8 cellular contexts compared by ENCODE assay signal in genomic region chr12:459430-460258, GRCh38. TPM values are rescaled to one million over a fixed set of nuclear protein-coding genes. Genes with fewer than 3 reads are reported as not detected.
A peak's percentile ranks its signal among the peaks of the same experiment; 100 is the strongest.
DNase-seq lines count a peak whose midpoint lies in the region; ATAC-seq, FAIRE-seq and TF ChIP-seq lines count a peak whose summit lies in the region.

Gene B4GALNT3, plus strand, starts transcription at chr12:459939. Its CDS starts 438 bp downstream, at chr12:460377.

- H3K9ac ChIP-seq in keratinocyte (ENCODE audit: control insufficient read depth, extremely low read depth, insufficient read depth, low read length) = peak within 1 kb of the TSS; percentile 69

- peak within 1 kb of the TSS; percentile 95 for H2AFZ ChIP-seq in keratinocyte (ENCODE audit: control insufficient read depth, low read length)

- POLR2A ChIA-PET in CD8-positive, alpha-beta memory T cell (lab: Charles Lee) = no interaction called here

- no peaks in the 10 kb centered on the region for H3K79me2 ChIP-seq in keratinocyte (ENCODE audit: control insufficient read depth, insufficient read depth, low read length)

- no peaks in the 10 kb centered on the region for H3K9me3 Mint-ChIP-seq in CD8-positive, alpha-beta memory T cell
- H3K9me3 Mint-ChIP-seq in T-helper 2 cell treated with Interferon-gamma antibody and Interleukin-4, amounts not matched to agents 5 μg/mL and 100 μg/mL, for 36 hours = no peaks in the 10 kb centered on the region

- no peaks in the 10 kb centered on the region for H3K4me1 ChIP-seq in CD8-positive, alpha-beta memory T cell (ENCODE audit: insufficient read depth, low read length)
- H3K4me1 ChIP-seq in keratinocyte (ENCODE audit: control insufficient read depth, extremely low read depth, insufficient read depth, low read length) = peaks cover 11% of the 10 kb centered on the region

- H3K27ac ChIP-seq in CD8-positive, alpha-beta memory T cell (ENCODE audit: low read depth, low read length) = peak within 1 kb of the TSS; percentile 12
- no peak within 1 kb of the TSS for H3K27ac ChIP-seq in keratinocyte (ENCODE audit: control insufficient read depth, insufficient read depth, low read length)

- peak within 1 kb of the TSS; percentile 35 to 80 (median 58) for H3K27ac Mint-ChIP-seq in CD8-positive, alpha-beta memory T cell
- H3K27ac Mint-ChIP-seq in T-helper 2 cell treated with Interferon-gamma antibody and Interleukin-4, amounts not matched to agents 5 μg/mL and 100 μg/mL, for 36 hours = no peak within 1 kb of the TSS

- FAIRE-seq in bronchial epithelial cell (lab: Jason Lieb, UNC) = no peak
- FAIRE-seq in keratinocyte (lab: Jason Lieb, UNC) = peak; percentile 69

- H3K4me3 Mint-ChIP-seq in CD8-positive, alpha-beta memory T cell = peak within 1 kb of the TSS; percentile 83 to 91 (median 88)
- H3K4me3 Mint-ChIP-seq in T-helper 2 cell treated with Interferon-gamma antibody and Interleukin-4, amounts not matched to agents 5 μg/mL and 100 μg/mL, for 36 hours = peak within 1 kb of the TSS; percentile 89

- dilution Hi-C loops in keratinocyte (cut with MboI; ENCODE audit: extremely low pct_ligation_motif_present, low sequenced_read_pairs) = no loop called here

- no peaks in the 10 kb centered on the region for H3K9me3 ChIP-seq in CD8-positive, alpha-beta memory T cell (ENCODE audit: low read length)
- no peaks in the 10 kb centered on the region for H3K9me3 ChIP-seq in keratinocyte (ENCODE audit: control insufficient read depth, low read depth, low read length)

- no peak; the same call in 1 of the 2 replicates for TF ChIP-seq EP300 in Ishikawa (IDR thresholded peaks at IDR 0.05; ENCODE audit: borderline replicate concordance)

- TF ChIP-seq RAD21 in Ishikawa (IDR thresholded peaks at IDR 0.05; ENCODE audit: low read depth) = no peak

- peak; percentile 26 to 62 (median 37) for DNase-seq in CD8-positive, alpha-beta memory T cell
- peak; percentile 32 for DNase-seq in T-helper 2 cell treated with Interferon-gamma antibody and Interleukin-4, amounts not matched to agents 5 μg/mL and 100 μg/mL, for 36 hours (ENCODE audit: low spot score)
- peak; percentile 26 for DNase-seq in bronchial epithelial cell (ENCODE audit: low read depth)
- no peak for DNase-seq in keratinocyte (ENCODE audit: low read depth, low spot score)
- DNase-seq in stimulated activated CD4-positive, alpha-beta T cell treated with anti-CD3 and anti-CD28 coated beads, Interleukin-1b, Interleukin-23, amount 100 ng/mL, for 48 hours = peak; percentile 18
- DNase-seq in epidermal melanocyte (ENCODE audit: insufficient read length, low spot score) = no peak

- no peaks in the 10 kb centered on the region for H3K9me1 ChIP-seq in keratinocyte (ENCODE audit: control insufficient read depth, extremely low read depth, insufficient read depth, low read length)

- H3K4me2 ChIP-seq in keratinocyte (ENCODE audit: control insufficient read depth, extremely low read depth, insufficient read depth, low read depth, low read length) = peak within 1 kb of the TSS; percentile 89

- H3K4me1 Mint-ChIP-seq in CD8-positive, alpha-beta memory T cell = peaks cover 36 to 50% (median 40%) of the 10 kb centered on the region in 3 donors
- H3K4me1 Mint-ChIP-seq in T-helper 2 cell treated with Interferon-gamma antibody and Interleukin-4, amounts not matched to agents 5 μg/mL and 100 μg/mL, for 36 hours (ENCODE audit: low read depth) = peaks cover 9% of the 10 kb centered on the region

- H4K20me1 ChIP-seq in keratinocyte (ENCODE audit: control insufficient read depth, extremely low read depth, insufficient read depth, low read length) = no peaks in the 10 kb centered on the region

- peaks cover 0 to 5% of the 10 kb centered on the region in 2 donors for H3K27me3 Mint-ChIP-seq in CD8-positive, alpha-beta memory T cell
- peaks cover 80% of the 10 kb centered on the region for H3K27me3 Mint-ChIP-seq in T-helper 2 cell treated with Interferon-gamma antibody and Interleukin-4, amounts not matched to agents 5 μg/mL and 100 μg/mL, for 36 hours (ENCODE audit: low read depth)

- ATAC-seq in HG03039 (IDR thresholded peaks at IDR 0.05; ENCODE audit: unreplicated experiment) = no peak

- TF ChIP-seq CTCF in bronchial epithelial cell (IDR thresholded peaks at IDR 0.05; ENCODE audit: insufficient read depth, low read length, severe bottlenecking) = no peak
- TF ChIP-seq CTCF in keratinocyte (optimal IDR thresholded peaks at IDR 0.05 in 1 of 3, IDR thresholded peaks at IDR 0.05 in 1 of 3, conservative IDR thresholded peaks at IDR 0.05 in 1 of 3; ENCODE audit: extremely low read depth in 1 of 3, insufficient read depth in 2 of 3, low read length in 3 of 3) = no peak

- H3K36me3 ChIP-seq in CD8-positive, alpha-beta memory T cell (ENCODE audit: insufficient read depth, low read length) = no peaks in the 10 kb centered on the region
- H3K36me3 ChIP-seq in bronchial epithelial cell (ENCODE audit: control insufficient read depth, insufficient read depth, low read length) (no peaks in the 10 kb centered on the region), keratinocyte (ENCODE audit: control insufficient read depth in 2 of 2, extremely low read depth in 1 of 2, insufficient read depth in 2 of 2, low read length in 2 of 2) (peaks cover 0 to 2% of the 10 kb centered on the region in 2 experiments)

- H3K27me3 ChIP-seq in CD8-positive, alpha-beta memory T cell (ENCODE audit: insufficient read depth, low read length, poor library complexity, severe bottlenecking) = no peaks in the 10 kb centered on the region
- H3K27me3 ChIP-seq in bronchial epithelial cell (ENCODE audit: control insufficient read depth, insufficient read depth, low read length) (peaks cover 13% of the 10 kb centered on the region), keratinocyte (ENCODE audit: control insufficient read depth, extremely low read depth, insufficient read depth, low read length) (no peaks in the 10 kb centered on the region)

- CTCF ChIA-PET in CD8-positive, alpha-beta memory T cell (lab: Charles Lee) = interaction anchor here (2.6 kb wide), 1 partner anchor 17 kb away, joined by 6 read pairs; no protein-coding TSS in a partner anchor

- H3K36me3 Mint-ChIP-seq in CD8-positive, alpha-beta memory T cell = peaks cover 0 to 2% (median 0%) of the 10 kb centered on the region in 3 donors
- peaks cover 2% of the 10 kb centered on the region for H3K36me3 Mint-ChIP-seq in T-helper 2 cell treated with Interferon-gamma antibody and Interleukin-4, amounts not matched to agents 5 μg/mL and 100 μg/mL, for 36 hours (ENCODE audit: low read depth)

- peak within 1 kb of the TSS; percentile 67 for H3K4me3 ChIP-seq in CD8-positive, alpha-beta memory T cell (ENCODE audit: low read length)
- H3K4me3 ChIP-seq in bronchial epithelial cell (ENCODE audit: low read depth, low read length) (peak within 1 kb of the TSS; percentile 48), keratinocyte (ENCODE audit: control insufficient read depth in 2 of 3, extremely low read depth in 1 of 3, insufficient read depth in 2 of 3, low read depth in 1 of 3, low read length in 3 of 3) (peak within 1 kb of the TSS; percentile 62 to 73 (median 71))

TF ChIP-seq in Ishikawa, 13 proteins besides CTCF, POLR2A, EP300 and RAD21:
- TF ChIP-seq ZBTB7A (IDR thresholded peaks at IDR 0.05; ENCODE audit: low read depth) = peak; percentile 82; the same call in 1 of the 2 replicates
- 0 out of 2 replicates have a peak, but pooled peaks have one; percentile 22 for TF ChIP-seq EGR1 (IDR thresholded peaks at IDR 0.05)
- TF ChIP-seq TCF12 (IDR thresholded peaks at IDR 0.05; ENCODE audit: low read depth) = no peak
- peak; percentile 29; the same call in 1 of the 2 replicates for TF ChIP-seq TAF1 (IDR thresholded peaks at IDR 0.05; ENCODE audit: low read depth)
- TF ChIP-seq, protein P1, sequence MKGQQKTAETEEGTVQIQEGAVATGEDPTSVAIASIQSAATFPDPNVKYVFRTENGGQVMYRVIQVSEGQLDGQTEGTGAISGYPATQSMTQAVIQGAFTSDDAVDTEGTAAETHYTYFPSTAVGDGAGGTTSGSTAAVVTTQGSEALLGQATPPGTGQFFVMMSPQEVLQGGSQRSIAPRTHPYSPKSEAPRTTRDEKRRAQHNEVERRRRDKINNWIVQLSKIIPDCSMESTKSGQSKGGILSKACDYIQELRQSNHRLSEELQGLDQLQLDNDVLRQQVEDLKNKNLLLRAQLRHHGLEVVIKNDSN (IDR thresholded peaks at IDR 0.05) = 0 out of 2 replicates have a peak, but pooled peaks have one; percentile 3
- TF ChIP-seq, protein P2, sequence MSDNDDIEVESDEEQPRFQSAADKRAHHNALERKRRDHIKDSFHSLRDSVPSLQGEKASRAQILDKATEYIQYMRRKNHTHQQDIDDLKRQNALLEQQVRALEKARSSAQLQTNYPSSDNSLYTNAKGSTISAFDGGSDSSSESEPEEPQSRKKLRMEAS (IDR thresholded peaks at IDR 0.05) = peak; percentile 96
- TF ChIP-seq YY1 (IDR thresholded peaks at IDR 0.05; ENCODE audit: low read depth) = peak; percentile 39; the same call in 1 of the 2 replicates
- no peak for TF ChIP-seq CREB1 (IDR thresholded peaks at IDR 0.05; ENCODE audit: low read depth)
TF ChIP-seq in Ishikawa: peak in this region for 6.

RNA-seq across cellular contexts. Expression of gene B4GALNT3, which starts in this region (rescaled TPM):
- 1 to 10 TPM; 3.1 to 3.5 TPM for total RNA-seq in CD8-positive, alpha-beta memory T cell
- polyA plus RNA-seq in CD8-positive, alpha-beta memory T cell = 6.9 TPM
- 8.2 and 8.3 TPM in 2 replicates for total RNA-seq in bronchial epithelial cell
- polyA plus RNA-seq in keratinocyte = 7.5 to 14.6 TPM (median 8.4 TPM) in 3 replicates
- polyA plus RNA-seq in keratinocyte (2011; ENCODE audit: low read depth) = 9.6 TPM
- polyA plus RNA-seq in keratinocyte (2011; cell fraction: cytosol; rRNA removed) = 5.0 and 5.1 TPM in 2 replicates
- 30.3 TPM in 2 replicates for polyA plus RNA-seq in keratinocyte (2011; cell fraction: nucleus; rRNA removed)
- polyA plus RNA-seq in keratinocyte (2012; ENCODE audit: low replicate concordance) = 6.2 and 25.6 TPM in 2 replicates
- 14.4 to 17.2 TPM (median 14.7 TPM) in 3 replicates for polyA minus RNA-seq in keratinocyte
- 5.6 TPM for polyA minus RNA-seq in keratinocyte (2011; cell fraction: cytosol; rRNA and poly(A)+ RNA removed)
- polyA minus RNA-seq in keratinocyte (2011; cell fraction: nucleus; rRNA and poly(A)+ RNA removed) = 15.7 and 27.1 TPM in 2 replicates

Comparison
In these comparisons a context has a peak if more than half of its experiments do, and no peak if none do; other contexts are left out.
1. DNase-seq: peak in CD8-positive, alpha-beta memory T cell (5 of 5), T-helper 2 cell treated with Interferon-gamma antibody and Interleukin-4, amounts not matched to agents 5 μg/mL and 100 μg/mL, for 36 hours (single experiment), bronchial epithelial cell (single experiment) and stimulated activated CD4-positive, alpha-beta T cell treated with anti-CD3 and anti-CD28 coated beads, Interleukin-1b, Interleukin-23, amount 100 ng/mL, for 48 hours (single experiment); none in keratinocyte (single experiment) and epidermal melanocyte (single experiment).
2. Peak in every context shown above with its lines, with median percentiles within 50 percentile points of each other: H3K4me3 ChIP-seq.